8 cellular contexts compared by ENCODE assay signal in genomic region chr6:151391471-151392428, GRCh38. TPM values are rescaled to one million over a fixed set of nuclear protein-coding genes. Genes with fewer than 3 reads are reported as not detected.
DNase-seq lines count a peak whose midpoint lies in the region; ATAC-seq and TF ChIP-seq lines count a peak whose summit lies in the region.

ZBTB2 (minus strand) TSS chr6:151391559; CDS start chr6:151373637, 17,922 bp downstream.

- H3K79me2 ChIP-seq in neural cell (replicated peaks; ENCODE audit: insufficient read depth, low read length) = peaks cover 60% of the 10 kb centered on the region

- TF ChIP-seq CTCF in foreskin fibroblast (IDR thresholded peaks at IDR 0.05; ENCODE audit: low read depth, low read length) (no peak), neural cell (IDR thresholded peaks at IDR 0.05; ENCODE audit: poor library complexity, severe bottlenecking) (no peak), stomach (IDR thresholded peaks at IDR 0.05) (no peak)

- peak within 1 kb of the TSS; percentile 98 for H3K9ac ChIP-seq in neural cell (ENCODE audit: low read length)

- peak within 1 kb of the TSS; percentile 69 for H2AFZ ChIP-seq in neural cell (ENCODE audit: low read depth, low read length)

- H3F3A ChIP-seq in neural cell (ENCODE audit: insufficient read depth, low read length, poor library complexity, severe bottlenecking) = peaks cover 11% of the 10 kb centered on the region

- WGBS in stomach, 5 donors = 0 to 3% (median 1%) methylated on average over 18 to 52 of the region's 57 CpGs

- peaks cover 24% of the 10 kb centered on the region for H4K20me1 ChIP-seq in neural cell (ENCODE audit: insufficient read depth)

- peaks cover 40 to 71% (median 55%) of the 10 kb centered on the region in 4 donors for H3K4me1 ChIP-seq in stomach

- no peak for TF ChIP-seq RAD21 in neural cell (conservative IDR thresholded peaks at IDR 0.05)

- intact Hi-C loops in stomach (cut with DNase I; ENCODE audit: low total_unique reads) = no loop called here

- TF ChIP-seq POLR2A in stomach (IDR thresholded peaks at IDR 0.05) = no peak

- no peaks in the 10 kb centered on the region for H3K27me3 ChIP-seq in neural cell (ENCODE audit: insufficient read depth, low read depth, low read length)
- H3K27me3 ChIP-seq in stomach = no peaks in the 10 kb centered on the region

- ATAC-seq in GM19452 (IDR thresholded peaks at IDR 0.05; ENCODE audit: unreplicated experiment) = peak; percentile 10

- H3K9me2 ChIP-seq in neural cell (ENCODE audit: insufficient read depth, low read length) = no peaks in the 10 kb centered on the region

- no peaks in the 10 kb centered on the region for H3K36me3 ChIP-seq in neural cell (ENCODE audit: insufficient read depth, low read length)
- H3K36me3 ChIP-seq in stomach = no peaks in the 10 kb centered on the region

- H3K4me2 ChIP-seq in neural cell (ENCODE audit: low read length) = peak within 1 kb of the TSS; percentile 86

- H3K27ac ChIP-seq in neural cell (ENCODE audit: low read length) = peak within 1 kb of the TSS; percentile 94
- H3K27ac ChIP-seq in stomach = peak within 1 kb of the TSS; percentile 98 to 100 (median 100)

- no peak for TF ChIP-seq EP300 in neural cell (conservative IDR thresholded peaks at IDR 0.05; ENCODE audit: poor library complexity, severe bottlenecking)
- TF ChIP-seq EP300 in stomach (IDR thresholded peaks at IDR 0.05) = no peak

- H3K9me3 ChIP-seq in neural cell (ENCODE audit: low read length) (no peaks in the 10 kb centered on the region), stomach (no peaks in the 10 kb centered on the region)

- DNase-seq in C1 segment of cervical spinal cord (lab: John Stamatoyannopoulos, UW) (peak in 13 of 14 donors; percentile 7 to 76 (median 52)), HuH-7 (ENCODE audit: low spot score) (peak; percentile 67), SHP77 treated with DMSO at 0.1 percent for 48 hours (lab: John Stamatoyannopoulos, UW) (peak; percentile 30), foreskin fibroblast (peak; percentile 64 to 83), stomach (peak; percentile 64)
- DNase-seq in activated effector memory CD4-positive, alpha-beta T cell treated with anti-CD3 and anti-CD28 coated beads, Interleukin-2, amount 50 U/mL, for 16 hours = peak; percentile 88

- peak within 1 kb of the TSS; percentile 74 to 80 for H3K4me3 ChIP-seq in foreskin fibroblast (ENCODE audit: low read depth in 1 of 2, low read length in 2 of 2)
- peak within 1 kb of the TSS; percentile 95 for H3K4me3 ChIP-seq in neural cell (ENCODE audit: low read length)
- peak within 1 kb of the TSS; percentile 85 to 98 (median 94) for H3K4me3 ChIP-seq in stomach

TF ChIP-seq in neural cell, 6 proteins besides CTCF, POLR2A, EP300 and RAD21:
- TF ChIP-seq MXI1 (conservative IDR thresholded peaks at IDR 0.05; ENCODE audit: poor library complexity, severe bottlenecking) (peak; percentile 79), POLR2AphosphoS5 (IDR thresholded peaks at IDR 0.05) (peak; percentile 9), SMC3 (conservative IDR thresholded peaks at IDR 0.05; ENCODE audit: poor library complexity) (no peak)

RNA-seq across cellular contexts. Expression of gene ZBTB2, which starts in this region (rescaled TPM):
- polyA plus RNA-seq in neural cell (8.9 and 10.3 TPM in 2 replicates), stomach (1 to 10 TPM; 5.1 to 7.9 (median 7.5) TPM)
- 11.0 and 12.5 TPM in 2 replicates for polyA minus RNA-seq in neural cell
- 10 to 100 TPM in 1 of 5 donors, 1 to 10 TPM in 3, under 1 TPM in 1; 0.89 to 19.1 (median 7.5) TPM for total RNA-seq in stomach

Comparison
In these comparisons a context has a peak if more than half of its experiments do, and no peak if none do; other contexts are left out.
1. Peak in every context shown above with its lines: DNase-seq, ATAC-seq, H3K4me3 ChIP-seq and H3K27ac ChIP-seq.
2. DNase-seq: peak in every context shown above with its lines; median percentile 88 in activated effector memory CD4-positive, alpha-beta T cell treated with anti-CD3 and anti-CD28 coated beads, Interleukin-2, amount 50 U/mL, for 16 hours; 74 in foreskin fibroblast; 67 in HuH-7; 64 in stomach; 52 in C1 segment of cervical spinal cord; 30 in SHP77 treated with DMSO at 0.1 percent for 48 hours.